Comparison of ENCODE assay signal across 8 cellular contexts in genomic region chr6:99589290-99589672, GRCh38. TPM values are rescaled to one million over a fixed set of nuclear protein-coding genes. Genes with fewer than 3 reads are reported as not detected.
A peak's percentile ranks its signal among the peaks of the same experiment; 100 is the strongest.
DNase-seq lines count a peak whose midpoint lies in the region; ATAC-seq, FAIRE-seq and TF ChIP-seq lines count a peak whose summit lies in the region.

No MANE protein-coding gene starts in this region.

- POLR2A ChIA-PET in SK-N-SH (lab: Yijun Ruan, JAX): interaction anchor here (0.8 kb wide), 1 partner anchor 21 kb away, joined by 4 read pairs; the partner anchor contains the start of gene CCNC

- H3K9me2 ChIP-seq in SK-N-SH: no peaks in the 10 kb centered on the region

- WGBS in SK-N-SH (ENCODE audit: low lambda C conversion rate): 14% methylated on average over 11 of the region's 21 CpGs

- peaks cover 67% of the 10 kb centered on the region for H3K27me3 Mint-ChIP-seq in activated naive CD4-positive, alpha-beta T cell treated with anti-CD3 and anti-CD28 coated beads for 36 hours (ENCODE audit: low read depth)

- H3K79me2 ChIP-seq in SK-N-SH (ENCODE audit: insufficient read depth): no peaks in the 10 kb centered on the region

- H3K27ac ChIP-seq in SK-N-SH (ENCODE audit: low read depth in 2 of 2, low read length in 1 of 2): no peak overlapping the region

- no peaks in the 10 kb centered on the region for H3F3A ChIP-seq in SK-N-SH (replicated peaks; ENCODE audit: insufficient read depth)

- ATAC-seq in HG02938 (IDR thresholded peaks at IDR 0.05; ENCODE audit: unreplicated experiment): peak; percentile 5

- CTCF ChIA-PET in activated naive CD4-positive, alpha-beta T cell treated with anti-CD3 and anti-CD28 coated beads for 36 hours (lab: Charles Lee): interaction anchor here (0.6 to 2.5 kb wide), 12 partner anchors 15 to 691 kb away, joined by 3 to 43 read pairs (median 6); no protein-coding TSS in a partner anchor
- CTCF ChIA-PET in SK-N-SH (lab: Yijun Ruan, JAX): interaction anchor here (0.7 to 2.8 kb wide), 19 partner anchors 12 to 279 kb away, joined by 3 to 35 read pairs (median 4); no protein-coding TSS in a partner anchor

- H3K9me3 Mint-ChIP-seq in activated naive CD4-positive, alpha-beta T cell treated with anti-CD3 and anti-CD28 coated beads for 36 hours: no peaks in the 10 kb centered on the region

- H3K36me3 ChIP-seq in SK-N-SH (replicated peaks in 1 of 2; ENCODE audit: control insufficient read depth in 1 of 2, insufficient read depth in 2 of 2, low read length in 1 of 2): no peaks in the 10 kb centered on the region

- H3K9me3 ChIP-seq in SK-N-SH: no peaks in the 10 kb centered on the region

- H3K9ac ChIP-seq in SK-N-SH: no peak overlapping the region

- peaks cover 39% of the 10 kb centered on the region for H3K27me3 ChIP-seq in SK-N-SH (ENCODE audit: insufficient read depth)

- no peak for DNase-seq in activated naive CD4-positive, alpha-beta T cell treated with anti-CD3 and anti-CD28 coated beads for 36 hours
- DNase-seq in activated naive CD4-positive, alpha-beta T cell treated with Interleukin-2 at 50 U/mL for 16 hours: no peak
- DNase-seq in SK-N-SH: peak; percentile 65
- peak; percentile 11 for DNase-seq in glomerular visceral epithelial cell (ENCODE audit: extremely low spot score)
- peak; percentile 69 for DNase-seq in retina
- no peak for DNase-seq in activated CD4-positive, alpha-beta T cell treated with anti-CD3 and anti-CD28 coated beads, Interleukin-2, amount 50 U/mL, for 4 hours
- no peak for DNase-seq in RCC 7860 (ENCODE audit: low spot score)

- H2AFZ ChIP-seq in SK-N-SH (ENCODE audit: low read depth): peak overlapping the region; percentile 56; the same call in 1 of the 2 replicates

- H3K27ac Mint-ChIP-seq in activated naive CD4-positive, alpha-beta T cell treated with anti-CD3 and anti-CD28 coated beads for 36 hours: no peak overlapping the region

- H3K4me3 ChIP-seq in SK-N-SH (ENCODE audit: low read depth in 2 of 2, low read length in 1 of 2): peak overlapping the region; percentile 47 to 61

- intact Hi-C loops in activated naive CD4-positive, alpha-beta T cell treated with anti-CD3 and anti-CD28 coated beads for 36 hours (cut with micrococcal nuclease): loop anchor here (1.0 to 5.0 kb wide), 3 partner anchors 22 to 508 kb away; no protein-coding TSS in a partner anchor

- peak overlapping the region; percentile 76 for H3K4me3 Mint-ChIP-seq in activated naive CD4-positive, alpha-beta T cell treated with anti-CD3 and anti-CD28 coated beads for 36 hours

- no peaks in the 10 kb centered on the region for H3K36me3 Mint-ChIP-seq in activated naive CD4-positive, alpha-beta T cell treated with anti-CD3 and anti-CD28 coated beads for 36 hours (ENCODE audit: low read depth)

- H3K4me1 Mint-ChIP-seq in activated naive CD4-positive, alpha-beta T cell treated with anti-CD3 and anti-CD28 coated beads for 36 hours (ENCODE audit: low read depth): peaks cover 18% of the 10 kb centered on the region

- no peak for TF ChIP-seq CTCF in SK-N-SH (IDR thresholded peaks at IDR 0.05)

- TF ChIP-seq EP300 in SK-N-SH (IDR thresholded peaks at IDR 0.05; ENCODE audit: borderline replicate concordance in 1 of 2, low read depth in 1 of 2, low read length in 1 of 2): no peak

- H4K20me1 ChIP-seq in SK-N-SH (ENCODE audit: insufficient read depth): no peaks in the 10 kb centered on the region

- peaks cover 0 to 12% of the 10 kb centered on the region in 2 experiments; a peak in 1 of 4 replicates for H3K4me1 ChIP-seq in SK-N-SH (ENCODE audit: control insufficient read depth in 1 of 2, insufficient read depth in 2 of 2, low read depth in 1 of 2, low read length in 1 of 2)

- no peak for TF ChIP-seq RAD21 in SK-N-SH (IDR thresholded peaks at IDR 0.05; ENCODE audit: low read length)

- H3K4me2 ChIP-seq in SK-N-SH: peak overlapping the region; percentile 89

- FAIRE-seq in RCC 7860 (lab: Jason Lieb, UNC): no peak

TF ChIP-seq in SK-N-SH, 30 proteins besides CTCF, POLR2A, EP300 and RAD21:
- TF ChIP-seq ZBTB33 (IDR thresholded peaks at IDR 0.05; ENCODE audit: borderline replicate concordance, low read depth) (no peak), POLR2AphosphoS5 (IDR thresholded peaks at IDR 0.05; ENCODE audit: low read depth, low read length) (no peak), USF1 (IDR thresholded peaks at IDR 0.05; ENCODE audit: borderline replicate concordance, low read depth) (no peak), TCF12 (IDR thresholded peaks at IDR 0.05) (no peak), FOSL2 (IDR thresholded peaks at IDR 0.05; ENCODE audit: borderline replicate concordance, low read depth) (no peak), MEF2A (IDR thresholded peaks at IDR 0.05; ENCODE audit: borderline replicate concordance, low read depth) (no peak), NFIC (IDR thresholded peaks at IDR 0.05; ENCODE audit: borderline replicate concordance) (no peak), EZH2phosphoT487 (IDR thresholded peaks at IDR 0.05; ENCODE audit: borderline replicate concordance, low read depth) (no peak), RFX5 (IDR thresholded peaks at IDR 0.05; ENCODE audit: low read length) (no peak)

RNA-seq across cellular contexts. Expression of gene PRDM13, which starts 17.4 kb away (rescaled TPM):
- total RNA-seq in activated naive CD4-positive, alpha-beta T cell treated with anti-CD3 and anti-CD28 coated beads for 36 hours: not detected
- 0.02 TPM in 1 of 2 replicates, not detected in the other for polyA plus RNA-seq in SK-N-SH (2012; rRNA removed)
- not detected in 2 replicates for polyA plus RNA-seq in SK-N-SH (2012; cell fraction: cytosol; rRNA removed)
- 0.01 TPM in 1 of 2 replicates, not detected in the other for polyA plus RNA-seq in SK-N-SH (2012; cell fraction: nucleus; rRNA removed)

RNA-seq across cellular contexts. Expression of gene CCNC, which starts 20.8 kb away (rescaled TPM):
- 10 to 100 TPM; 51.6 to 51.8 TPM for total RNA-seq in activated naive CD4-positive, alpha-beta T cell treated with anti-CD3 and anti-CD28 coated beads for 36 hours
- polyA plus RNA-seq in SK-N-SH (2012; rRNA removed): 16.0 and 21.8 TPM in 2 replicates
- polyA plus RNA-seq in SK-N-SH (2012; cell fraction: cytosol; rRNA removed): 28.0 and 31.7 TPM in 2 replicates
- 7.4 and 40.1 TPM in 2 replicates for polyA plus RNA-seq in SK-N-SH (2012; cell fraction: nucleus; rRNA removed)

Comparison
In these comparisons a context has a peak if more than half of its experiments do, and no peak if none do; other contexts are left out.
1. DNase-seq: peak in SK-N-SH (single experiment), glomerular visceral epithelial cell (single experiment) and retina (single experiment); none in activated naive CD4-positive, alpha-beta T cell treated with anti-CD3 and anti-CD28 coated beads for 36 hours (single experiment), activated naive CD4-positive, alpha-beta T cell treated with Interleukin-2 at 50 U/mL for 16 hours (single experiment), activated CD4-positive, alpha-beta T cell treated with anti-CD3 and anti-CD28 coated beads, Interleukin-2, amount 50 U/mL, for 4 hours (0 of 2) and RCC 7860 (single experiment).